ENCODE assay signal across 15 cellular contexts in the genomic region with DNA sequence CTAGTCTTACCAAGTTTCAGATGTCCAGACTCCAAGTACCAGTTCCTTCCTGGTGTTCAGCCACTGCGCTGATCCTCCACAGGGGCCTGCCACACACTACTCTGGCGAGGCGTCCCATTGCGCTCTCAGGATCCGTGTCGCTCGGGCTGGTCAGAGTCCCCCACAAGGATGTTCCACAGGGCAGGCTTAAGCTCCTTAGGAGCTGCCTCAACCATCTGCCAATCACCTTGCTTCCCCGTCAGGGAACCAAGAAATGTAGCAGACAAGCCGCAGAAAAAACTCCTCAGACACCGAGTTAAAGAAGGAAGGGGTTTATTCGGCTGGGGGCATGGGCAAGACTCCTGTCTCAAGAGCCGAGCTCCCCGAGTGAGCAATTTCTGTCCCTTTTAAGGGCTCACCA. TPM values are rescaled to one million over a fixed set of nuclear protein-coding genes. Genes with fewer than 3 reads are reported as not detected.
DNase-seq lines count a peak whose midpoint lies in the region; ATAC-seq and TF ChIP-seq lines count a peak whose summit lies in the region.
"Had no signal": no experiment of that assay in that cellular context is flagged by ENCODE, and none has a peak within 500 bp of the region (broad histone marks: within the 10 kb centered on the region; RNA-seq: fewer than 3 reads in every experiment).

No MANE protein-coding gene starts in this region.

- no peaks in the 10 kb centered on the region for H3K4me1 ChIP-seq in smooth muscle cell (ENCODE audit: low read depth)
- H3K4me1 ChIP-seq: A549, SJSA1 had no signal

- 80% methylated on average over 13 of the region's 13 CpGs for WGBS in smooth muscle cell (ENCODE audit: low lambda C conversion rate)

- no peak overlapping the region for H3K27ac Mint-ChIP-seq in activated naive CD4-positive, alpha-beta T cell treated with anti-CD3 and anti-CD28 coated beads, Interleukin-2, amount 50 U/mL, for 24 hours
- no peak overlapping the region for H3K27ac Mint-ChIP-seq in activated naive CD4-positive, alpha-beta T cell treated with anti-CD3 and anti-CD28 coated beads, Interleukin-2, amount 50 U/mL, for 72 hours
- H3K27ac Mint-ChIP-seq in WTC11 = peak overlapping the region; percentile 70
- H3K27ac Mint-ChIP-seq in natural killer cell treated with Interleukin-12 subunit alpha and Interleukin-12 subunit beta and Interleukin-15 and Interleukin-18, amount 100 ng/mL, for 72 hours = peak overlapping the region; percentile 48 to 97

- no peaks in the 10 kb centered on the region for H4K20me1 ChIP-seq in smooth muscle cell (ENCODE audit: low read depth)

- H3K27ac ChIP-seq in smooth muscle cell (ENCODE audit: low read depth) = no peak overlapping the region
- H3K27ac ChIP-seq: A549, SJSA1 had no signal

- H2AFZ ChIP-seq in smooth muscle cell (ENCODE audit: low read depth) = no peak overlapping the region

- H3K79me2 ChIP-seq in smooth muscle cell (ENCODE audit: low read depth) = no peaks in the 10 kb centered on the region

- no peaks in the 10 kb centered on the region for H3K27me3 ChIP-seq in smooth muscle cell (ENCODE audit: low read depth)
- H3K27me3 ChIP-seq: SJSA1 had no signal

- H3K9me3 ChIP-seq in smooth muscle cell (replicated peaks; ENCODE audit: low read depth) = peaks cover 6% of the 10 kb centered on the region
- H3K9me3 ChIP-seq: A549 had no signal

- no peak for ATAC-seq in activated naive CD4-positive, alpha-beta T cell treated with anti-CD3 and anti-CD28 coated beads, Interleukin-2, amount 50 U/mL, for 72 hours
- ATAC-seq in WTC11 (no peak), HG02938 (IDR thresholded peaks at IDR 0.05; ENCODE audit: unreplicated experiment) (no peak)
- no peak for ATAC-seq in natural killer cell treated with Interleukin-12 subunit alpha and Interleukin-12 subunit beta and Interleukin-15 and Interleukin-18, amount 100 ng/mL, for 72 hours
- ATAC-seq: A549 had no signal

- no peaks in the 10 kb centered on the region for H3K36me3 Mint-ChIP-seq in activated naive CD4-positive, alpha-beta T cell treated with anti-CD3 and anti-CD28 coated beads, Interleukin-2, amount 50 U/mL, for 24 hours
- peaks cover 22 to 29% of the 10 kb centered on the region in 2 donors for H3K36me3 Mint-ChIP-seq in activated naive CD4-positive, alpha-beta T cell treated with anti-CD3 and anti-CD28 coated beads, Interleukin-2, amount 50 U/mL, for 72 hours
- peaks cover 57% of the 10 kb centered on the region for H3K36me3 Mint-ChIP-seq in WTC11
- peaks cover 8% of the 10 kb centered on the region for H3K36me3 Mint-ChIP-seq in natural killer cell treated with Interleukin-12 subunit alpha and Interleukin-12 subunit beta and Interleukin-15 and Interleukin-18, amount 100 ng/mL, for 72 hours

- H3K4me3 ChIP-seq in smooth muscle cell = no peak overlapping the region
- H3K4me3 ChIP-seq: A549, SJSA1 had no signal

- POLR2A ChIA-PET in WTC11 (lab: Charles Lee) = no interaction called here

- TF ChIP-seq CTCF in WTC11 (IDR thresholded peaks at IDR 0.05) (no peak), smooth muscle cell (IDR thresholded peaks at IDR 0.05; ENCODE audit: borderline replicate concordance, insufficient read depth, poor library complexity, severe bottlenecking) (no peak)

- H3K27me3 Mint-ChIP-seq in activated naive CD4-positive, alpha-beta T cell treated with anti-CD3 and anti-CD28 coated beads, Interleukin-2, amount 50 U/mL, for 24 hours = peaks cover 3% of the 10 kb centered on the region
- peaks cover 11% of the 10 kb centered on the region for H3K27me3 Mint-ChIP-seq in WTC11 (ENCODE audit: low read depth)
- no peaks in the 10 kb centered on the region for H3K27me3 Mint-ChIP-seq in natural killer cell treated with Interleukin-12 subunit alpha and Interleukin-12 subunit beta and Interleukin-15 and Interleukin-18, amount 100 ng/mL, for 72 hours

- H3K4me1 Mint-ChIP-seq in activated naive CD4-positive, alpha-beta T cell treated with anti-CD3 and anti-CD28 coated beads, Interleukin-2, amount 50 U/mL, for 24 hours = peaks cover 29% of the 10 kb centered on the region
- peaks cover 55% of the 10 kb centered on the region for H3K4me1 Mint-ChIP-seq in WTC11
- H3K4me1 Mint-ChIP-seq in natural killer cell treated with Interleukin-12 subunit alpha and Interleukin-12 subunit beta and Interleukin-15 and Interleukin-18, amount 100 ng/mL, for 72 hours (ENCODE audit: low read depth in 2 of 2) = peaks cover 31 to 32% of the 10 kb centered on the region in 2 donors

- peak overlapping the region; percentile 33 for H3K4me3 Mint-ChIP-seq in activated naive CD4-positive, alpha-beta T cell treated with anti-CD3 and anti-CD28 coated beads, Interleukin-2, amount 50 U/mL, for 24 hours
- H3K4me3 Mint-ChIP-seq in WTC11 = no peak overlapping the region
- peak overlapping the region; percentile 34 for H3K4me3 Mint-ChIP-seq in natural killer cell treated with Interleukin-12 subunit alpha and Interleukin-12 subunit beta and Interleukin-15 and Interleukin-18, amount 100 ng/mL, for 72 hours

- no peaks in the 10 kb centered on the region for H3F3A ChIP-seq in smooth muscle cell (ENCODE audit: low read depth)

- peaks cover 8% of the 10 kb centered on the region for H3K9me3 Mint-ChIP-seq in activated naive CD4-positive, alpha-beta T cell treated with anti-CD3 and anti-CD28 coated beads, Interleukin-2, amount 50 U/mL, for 24 hours
- peaks cover 10 to 14% of the 10 kb centered on the region in 2 donors for H3K9me3 Mint-ChIP-seq in activated naive CD4-positive, alpha-beta T cell treated with anti-CD3 and anti-CD28 coated beads, Interleukin-2, amount 50 U/mL, for 72 hours
- H3K9me3 Mint-ChIP-seq in WTC11 = peaks cover 60% of the 10 kb centered on the region
- peaks cover 11% of the 10 kb centered on the region for H3K9me3 Mint-ChIP-seq in natural killer cell treated with Interleukin-12 subunit alpha and Interleukin-12 subunit beta and Interleukin-15 and Interleukin-18, amount 100 ng/mL, for 72 hours

- DNase-seq in activated naive CD4-positive, alpha-beta T cell treated with anti-CD3 and anti-CD28 coated beads, Interleukin-2, amount 50 U/mL, for 72 hours (ENCODE audit: low spot score in 2 of 2) = no peak
- DNase-seq in WTC11 (ENCODE audit: low spot score) (no peak), smooth muscle cell (lab: John Stamatoyannopoulos, UW; ENCODE audit: unreplicated experiment) (no peak)
- DNase-seq in natural killer cell treated with Interleukin-12 subunit alpha and Interleukin-12 subunit beta and Interleukin-15 and Interleukin-18, amount 100 ng/mL, for 72 hours (ENCODE audit: low spot score) = no peak
- DNase-seq: H7, IMR-90, NCI-H1105, NCI-H1694, NCI-H524 had no signal

- no peaks in the 10 kb centered on the region for H3K36me3 ChIP-seq in smooth muscle cell (ENCODE audit: low read depth)
- H3K36me3 ChIP-seq: SJSA1 had no signal

- CTCF ChIA-PET in WTC11 (lab: Charles Lee) = no interaction called here

- no peak overlapping the region for H3K9ac ChIP-seq in smooth muscle cell (ENCODE audit: low read depth)

- no peak overlapping the region for H3K4me2 ChIP-seq in smooth muscle cell
- H3K4me2 ChIP-seq: A549 had no signal

TF ChIP-seq in WTC11, 78 proteins besides CTCF, POLR2A, EP300 and RAD21 (continues in another document):
- TF ChIP-seq ZNF396 (CRISPR knock-in tag; IDR thresholded peaks at IDR 0.05; ENCODE audit: borderline replicate concordance) = no peak
- TF ChIP-seq, protein P1, sequence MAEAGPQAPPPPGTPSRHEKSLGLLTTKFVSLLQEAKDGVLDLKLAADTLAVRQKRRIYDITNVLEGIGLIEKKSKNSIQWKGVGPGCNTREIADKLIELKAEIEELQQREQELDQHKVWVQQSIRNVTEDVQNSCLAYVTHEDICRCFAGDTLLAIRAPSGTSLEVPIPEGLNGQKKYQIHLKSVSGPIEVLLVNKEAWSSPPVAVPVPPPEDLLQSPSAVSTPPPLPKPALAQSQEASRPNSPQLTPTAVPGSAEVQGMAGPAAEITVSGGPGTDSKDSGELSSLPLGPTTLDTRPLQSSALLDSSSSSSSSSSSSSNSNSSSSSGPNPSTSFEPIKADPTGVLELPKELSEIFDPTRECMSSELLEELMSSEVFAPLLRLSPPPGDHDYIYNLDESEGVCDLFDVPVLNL (CRISPR knock-in tag; IDR thresholded peaks at IDR 0.05; ENCODE audit: borderline replicate concordance, low read depth) = no peak

RNA-seq across cellular contexts. Expression of a gene that starts 9.8 kb away (rescaled TPM):
- not detected for total RNA-seq in activated naive CD4-positive, alpha-beta T cell treated with anti-CD3 and anti-CD28 coated beads, Interleukin-2, amount 50 U/mL, for 72 hours
- total RNA-seq in WTC11 (2021) (0.17 to 0.41 TPM (median 0.32 TPM) in 3 replicates), smooth muscle cell (0.18 TPM in 1 of 2 replicates, not detected in the other)
- under 1 TPM; 0.31 to 0.47 TPM for total RNA-seq in natural killer cell treated with Interleukin-12 subunit alpha and Interleukin-12 subunit beta and Interleukin-15 and Interleukin-18, amount 100 ng/mL, for 72 hours
- polyA plus RNA-seq in smooth muscle cell = not detected in 2 replicates
- total RNA-seq: H7, HT-29, LHCN-M2, SJSA1 had no signal
- polyA plus RNA-seq: A549 had no signal

RNA-seq across cellular contexts. Expression of a gene that starts 14.9 kb away (rescaled TPM):
- not detected for total RNA-seq in activated naive CD4-positive, alpha-beta T cell treated with anti-CD3 and anti-CD28 coated beads, Interleukin-2, amount 50 U/mL, for 72 hours
- total RNA-seq in WTC11 (2021) = not detected in 3 replicates
- not detected for total RNA-seq in natural killer cell treated with Interleukin-12 subunit alpha and Interleukin-12 subunit beta and Interleukin-15 and Interleukin-18, amount 100 ng/mL, for 72 hours
- not detected in 2 replicates for total RNA-seq in smooth muscle cell
- polyA plus RNA-seq in smooth muscle cell = not detected in 2 replicates
- total RNA-seq: H7, HT-29, IMR-90, LHCN-M2, SJSA1 had no signal
- polyA plus RNA-seq: A549, IMR-90 had no signal

RNA-seq across cellular contexts. Expression of a gene that starts 19.5 kb away (rescaled TPM):
- not detected for total RNA-seq in activated naive CD4-positive, alpha-beta T cell treated with anti-CD3 and anti-CD28 coated beads, Interleukin-2, amount 50 U/mL, for 72 hours
- not detected in 3 replicates for total RNA-seq in WTC11 (2021)
- not detected for total RNA-seq in natural killer cell treated with Interleukin-12 subunit alpha and Interleukin-12 subunit beta and Interleukin-15 and Interleukin-18, amount 100 ng/mL, for 72 hours
- not detected in 2 replicates for total RNA-seq in smooth muscle cell
- polyA plus RNA-seq in smooth muscle cell = not detected in 2 replicates
- total RNA-seq: H7, HT-29, IMR-90, LHCN-M2, SJSA1 had no signal
- polyA plus RNA-seq: A549, IMR-90 had no signal

RNA-seq across cellular contexts. Expression of a gene that starts 43.5 kb away (rescaled TPM):
- total RNA-seq in activated naive CD4-positive, alpha-beta T cell treated with anti-CD3 and anti-CD28 coated beads, Interleukin-2, amount 50 U/mL, for 72 hours = under 1 TPM in 1 of 2 donors, not detected in 1; 0.45 TPM
- total RNA-seq in WTC11 (2021) (not detected in 3 replicates), smooth muscle cell (not detected in 2 replicates)
- under 1 TPM in 1 of 2 donors, not detected in 1; 0.47 TPM for total RNA-seq in natural killer cell treated with Interleukin-12 subunit alpha and Interleukin-12 subunit beta and Interleukin-15 and Interleukin-18, amount 100 ng/mL, for 72 hours
- not detected in 2 replicates for polyA plus RNA-seq in smooth muscle cell
- total RNA-seq: H7, HT-29, IMR-90, LHCN-M2, SJSA1 had no signal
- polyA plus RNA-seq: A549, IMR-90 had no signal

RNA-seq across cellular contexts. Expression of a gene that starts 48.2 kb away (rescaled TPM):
- total RNA-seq in activated naive CD4-positive, alpha-beta T cell treated with anti-CD3 and anti-CD28 coated beads, Interleukin-2, amount 50 U/mL, for 72 hours = under 1 TPM in 1 of 2 donors, not detected in 1; 0.10 TPM
- total RNA-seq in WTC11 (2021) = 1.0 to 1.9 TPM (median 1.6 TPM) in 3 replicates
- under 1 TPM; 0.39 to 0.50 TPM for total RNA-seq in natural killer cell treated with Interleukin-12 subunit alpha and Interleukin-12 subunit beta and Interleukin-15 and Interleukin-18, amount 100 ng/mL, for 72 hours
- total RNA-seq in smooth muscle cell = not detected in 2 replicates
- 0.37 TPM in 1 of 2 replicates, not detected in the other for polyA plus RNA-seq in smooth muscle cell
- total RNA-seq: HT-29, LHCN-M2, SJSA1 had no signal
- polyA plus RNA-seq: A549 had no signal

Comparison
In these comparisons a context has a peak if more than half of its experiments do, and no peak if none do; other contexts are left out.
1. H3K27ac Mint-ChIP-seq: peak in WTC11 (single experiment) and natural killer cell treated with Interleukin-12 subunit alpha and Interleukin-12 subunit beta and Interleukin-15 and Interleukin-18, amount 100 ng/mL, for 72 hours (2 of 2); none in activated naive CD4-positive, alpha-beta T cell treated with anti-CD3 and anti-CD28 coated beads, Interleukin-2, amount 50 U/mL, for 24 hours (single experiment) and activated naive CD4-positive, alpha-beta T cell treated with anti-CD3 and anti-CD28 coated beads, Interleukin-2, amount 50 U/mL, for 72 hours (0 of 2).